Comparison of ENCODE assay signal across 7 cellular contexts in genomic region chr11:120180571-120181445, GRCh38. TPM values are rescaled to one million over a fixed set of nuclear protein-coding genes. Genes with fewer than 3 reads are reported as not detected.
DNase-seq lines count a peak whose midpoint lies in the region; ATAC-seq and TF ChIP-seq lines count a peak whose summit lies in the region.

No MANE protein-coding gene starts in this region.

- H3K9me3 Mint-ChIP-seq in activated CD4-positive, alpha-beta T cell treated with anti-CD3 and anti-CD28 coated beads, Interleukin-2, amount 10 ng/mL, durations not matched to agents 24 days and 14 days, result no peaks in the 10 kb centered on the region

- peaks cover 13% of the 10 kb centered on the region for H3K27me3 Mint-ChIP-seq in activated CD4-positive, alpha-beta T cell treated with anti-CD3 and anti-CD28 coated beads, Interleukin-2, amount 10 ng/mL, durations not matched to agents 24 days and 14 days

- no peak overlapping the region for H3K4me3 ChIP-seq in adrenal gland
- H3K4me3 ChIP-seq in skeletal muscle tissue (ENCODE audit: low read length in 3 of 3), result no peak overlapping the region

- intact Hi-C loops in adrenal gland (cut with DNase I), result no loop called here
- intact Hi-C loops in activated CD4-positive, alpha-beta T cell treated with anti-CD3 and anti-CD28 coated beads, Interleukin-2, amount 10 ng/mL, durations not matched to agents 24 days and 14 days (cut with micrococcal nuclease), result no loop called here

- H3K27ac ChIP-seq in adrenal gland (peak overlapping the region in 1 of 5 donors; percentile 35), skeletal muscle tissue (ENCODE audit: low read depth, low read length) (peak overlapping the region; percentile 50)

- H3K27ac Mint-ChIP-seq in activated CD4-positive, alpha-beta T cell treated with anti-CD3 and anti-CD28 coated beads, Interleukin-2, amount 10 ng/mL, durations not matched to agents 24 days and 14 days, result no peak overlapping the region

- H3K36me3 Mint-ChIP-seq in activated CD4-positive, alpha-beta T cell treated with anti-CD3 and anti-CD28 coated beads, Interleukin-2, amount 10 ng/mL, durations not matched to agents 24 days and 14 days (ENCODE audit: low read depth), result no peaks in the 10 kb centered on the region

- TF ChIP-seq POLR2A in adrenal gland (IDR thresholded peaks at IDR 0.05), result no peak

- H3K4me1 ChIP-seq in adrenal gland (replicated peaks in 1 of 2) (peaks cover 15 to 21% of the 10 kb centered on the region in 2 donors), skeletal muscle tissue (ENCODE audit: control insufficient read depth in 3 of 3, insufficient read depth in 3 of 3, low read length in 3 of 3) (peaks cover 17 to 33% (median 26%) of the 10 kb centered on the region in 3 donors)

- no peak for ATAC-seq in GM21423 (IDR thresholded peaks at IDR 0.05; ENCODE audit: unreplicated experiment)
- no peak for ATAC-seq in HG03095 (IDR thresholded peaks at IDR 0.05; ENCODE audit: unreplicated experiment)

- H3K4me3 Mint-ChIP-seq in activated CD4-positive, alpha-beta T cell treated with anti-CD3 and anti-CD28 coated beads, Interleukin-2, amount 10 ng/mL, durations not matched to agents 24 days and 14 days, result no peak overlapping the region

- H3K27me3 ChIP-seq in adrenal gland, result no peaks in the 10 kb centered on the region
- H3K27me3 ChIP-seq in skeletal muscle tissue (ENCODE audit: control insufficient read depth in 3 of 3, insufficient read depth in 3 of 3, low read length in 3 of 3), result peaks cover 0 to 14% (median 0%) of the 10 kb centered on the region in 3 donors

- peaks cover 1% of the 10 kb centered on the region for H3K4me1 Mint-ChIP-seq in activated CD4-positive, alpha-beta T cell treated with anti-CD3 and anti-CD28 coated beads, Interleukin-2, amount 10 ng/mL, durations not matched to agents 24 days and 14 days

- no peaks in the 10 kb centered on the region for H3K9me3 ChIP-seq in adrenal gland (replicated peaks in 1 of 3)
- no peaks in the 10 kb centered on the region for H3K9me3 ChIP-seq in skeletal muscle tissue (ENCODE audit: control insufficient read depth in 3 of 3, low read length in 3 of 3)

- TF ChIP-seq CTCF in adrenal gland (IDR thresholded peaks at IDR 0.05), result peak in 3 of 6 experiments; percentile 21 to 23 (median 23)

- DNase-seq in HCEC 1CT (peak; percentile 52), adrenal gland (peak in 5 of 7 donors; percentile 25 to 51 (median 35)), hippocampal formation (lab: John Stamatoyannopoulos, UW) (peak; percentile 24 to 42)
- no peak for DNase-seq in activated CD4-positive, alpha-beta T cell treated with anti-CD3 and anti-CD28 coated beads, Interleukin-2, amount 10 ng/mL, durations not matched to agents 24 days and 14 days

- peak overlapping the region in 1 of 3 donors; percentile 45 for H3K9ac ChIP-seq in skeletal muscle tissue (ENCODE audit: low read depth in 1 of 3, low read length in 3 of 3)

- WGBS in adrenal gland, 4 donors, result 66 to 71% (median 70%) methylated on average over 7 to 13 of the region's 13 CpGs

- H3K36me3 ChIP-seq in adrenal gland (replicated peaks in 1 of 2) (no peaks in the 10 kb centered on the region), skeletal muscle tissue (ENCODE audit: control insufficient read depth in 3 of 3, insufficient read depth in 3 of 3, low read length in 3 of 3) (no peaks in the 10 kb centered on the region)

RNA-seq across cellular contexts. Expression of gene OAF, which starts 30.0 kb away (rescaled TPM):
- 100 to 1,000 TPM in 7 of 8 donors, 10 to 100 TPM in 1; 98.6 to 253 (median 182) TPM for total RNA-seq in adrenal gland
- 100 to 1,000 TPM in 1 of 3 donors, 10 to 100 TPM in 2; 67.7 to 105 (median 69.9) TPM for polyA plus RNA-seq in adrenal gland
- total RNA-seq in skeletal muscle tissue, result 13.6 TPM
- 2.3 and 3.2 TPM in 2 replicates for total RNA-seq in activated CD4-positive, alpha-beta T cell treated with anti-CD3 and anti-CD28 coated beads, Interleukin-2, amount 10 ng/mL, durations not matched to agents 24 days and 14 days

RNA-seq across cellular contexts. Expression of gene TRIM29, which starts 42.9 kb away (rescaled TPM):
- total RNA-seq in adrenal gland (1 to 10 TPM in 3 of 8 donors, under 1 TPM in 2, not detected in 3; 0.24 to 4.3 (median 1.1) TPM), skeletal muscle tissue (0.52 TPM)
- polyA plus RNA-seq in adrenal gland, result 1 to 10 TPM in 2 of 3 donors, under 1 TPM in 1; 0.70 to 2.6 (median 1.2) TPM
- total RNA-seq in activated CD4-positive, alpha-beta T cell treated with anti-CD3 and anti-CD28 coated beads, Interleukin-2, amount 10 ng/mL, durations not matched to agents 24 days and 14 days, result not detected in 2 replicates

RNA-seq across cellular contexts. Expression of gene POU2F3, which starts 59.1 kb away (rescaled TPM):
- total RNA-seq in adrenal gland (1 to 10 TPM in 1 of 8 donors, under 1 TPM in 4, not detected in 3; 0.15 to 1.4 (median 0.41) TPM), skeletal muscle tissue (not detected)
- under 1 TPM; 0.07 to 0.40 (median 0.16) TPM for polyA plus RNA-seq in adrenal gland
- 0.14 TPM in 1 of 2 replicates, not detected in the other for total RNA-seq in activated CD4-positive, alpha-beta T cell treated with anti-CD3 and anti-CD28 coated beads, Interleukin-2, amount 10 ng/mL, durations not matched to agents 24 days and 14 days
